1 cellular context compared by ENCODE assay signal in the genomic region with DNA sequence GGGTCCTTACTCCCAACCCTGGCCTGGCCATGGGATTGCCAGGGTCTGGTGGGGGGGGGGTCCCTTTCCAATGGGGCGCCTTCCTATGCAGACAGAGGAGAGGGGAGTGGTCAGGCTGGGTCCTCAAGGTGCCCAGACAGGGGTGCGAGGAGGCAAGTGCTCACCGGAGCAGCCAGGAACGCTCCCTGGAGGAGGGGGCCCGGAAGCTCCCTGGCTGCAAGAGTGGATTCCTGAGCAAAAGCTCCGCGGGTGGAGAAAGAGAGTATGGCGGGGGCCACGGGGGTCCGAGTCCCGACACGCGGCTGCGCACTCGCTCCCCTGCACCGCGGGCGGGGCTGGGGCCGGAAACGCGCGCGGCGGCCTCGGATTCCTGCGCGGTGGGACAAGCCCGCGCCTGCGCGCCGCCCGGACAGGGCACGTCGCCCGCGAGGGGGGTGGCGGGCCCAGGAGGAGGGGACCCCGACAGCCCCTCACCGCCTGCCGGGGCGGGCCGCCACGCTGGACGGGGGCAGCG.
TF ChIP-seq lines count a peak whose summit lies in the region.

No MANE protein-coding gene starts in this region.

TF ChIP-seq in HepG2, 621 proteins besides CTCF, POLR2A, EP300 and RAD21:
- TF ChIP-seq ZNF33B (CRISPR knock-in tag; IDR thresholded peaks at IDR 0.05) (no peak), PCBP1 (IDR thresholded peaks at IDR 0.05; ENCODE audit: borderline replicate concordance, low read depth, low read length) (no peak), ELF3 (CRISPR knock-in tag; IDR thresholded peaks at IDR 0.05) (no peak), RCOR2 (CRISPR knock-in tag; IDR thresholded peaks at IDR 0.05) (no peak), RAD51 (IDR thresholded peaks at IDR 0.05; ENCODE audit: borderline replicate concordance) (no peak), PITX1 (CRISPR knock-in tag; IDR thresholded peaks at IDR 0.05) (no peak), CC2D1A (CRISPR knock-in tag; IDR thresholded peaks at IDR 0.05) (no peak), ETV5 (CRISPR knock-in tag; IDR thresholded peaks at IDR 0.05; ENCODE audit: borderline replicate concordance) (no peak), ZNF34 (CRISPR knock-in tag; IDR thresholded peaks at IDR 0.05; ENCODE audit: borderline replicate concordance) (no peak), ZNF678 (CRISPR knock-in tag; IDR thresholded peaks at IDR 0.05) (no peak), ATF7 (IDR thresholded peaks at IDR 0.05) (no peak), ATF7 (CRISPR knock-in tag; IDR thresholded peaks at IDR 0.05) (no peak), CREB1 (IDR thresholded peaks at IDR 0.05) (no peak), CREB1 (CRISPR knock-in tag; IDR thresholded peaks at IDR 0.05) (no peak), ZNF20 (CRISPR knock-in tag; IDR thresholded peaks at IDR 0.05) (no peak), ZSCAN29 (CRISPR knock-in tag; conservative IDR thresholded peaks at IDR 0.05) (no peak), ZNF781 (CRISPR knock-in tag; IDR thresholded peaks at IDR 0.05; ENCODE audit: borderline replicate concordance, not compliant biosample characterization) (no peak)
- TF ChIP-seq, protein P1, sequence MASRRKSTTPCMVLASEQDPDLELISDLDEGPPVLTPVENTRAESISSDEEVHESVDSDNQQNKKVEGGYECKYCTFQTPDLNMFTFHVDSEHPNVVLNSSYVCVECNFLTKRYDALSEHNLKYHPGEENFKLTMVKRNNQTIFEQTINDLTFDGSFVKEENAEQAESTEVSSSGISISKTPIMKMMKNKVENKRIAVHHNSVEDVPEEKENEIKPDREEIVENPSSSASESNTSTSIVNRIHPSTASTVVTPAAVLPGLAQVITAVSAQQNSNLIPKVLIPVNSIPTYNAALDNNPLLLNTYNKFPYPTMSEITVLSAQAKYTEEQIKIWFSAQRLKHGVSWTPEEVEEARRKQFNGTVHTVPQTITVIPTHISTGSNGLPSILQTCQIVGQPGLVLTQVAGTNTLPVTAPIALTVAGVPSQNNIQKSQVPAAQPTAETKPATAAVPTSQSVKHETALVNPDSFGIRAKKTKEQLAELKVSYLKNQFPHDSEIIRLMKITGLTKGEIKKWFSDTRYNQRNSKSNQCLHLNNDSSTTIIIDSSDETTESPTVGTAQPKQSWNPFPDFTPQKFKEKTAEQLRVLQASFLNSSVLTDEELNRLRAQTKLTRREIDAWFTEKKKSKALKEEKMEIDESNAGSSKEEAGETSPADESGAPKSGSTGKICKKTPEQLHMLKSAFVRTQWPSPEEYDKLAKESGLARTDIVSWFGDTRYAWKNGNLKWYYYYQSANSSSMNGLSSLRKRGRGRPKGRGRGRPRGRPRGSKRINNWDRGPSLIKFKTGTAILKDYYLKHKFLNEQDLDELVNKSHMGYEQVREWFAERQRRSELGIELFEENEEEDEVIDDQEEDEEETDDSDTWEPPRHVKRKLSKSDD (CRISPR knock-in tag; IDR thresholded peaks at IDR 0.05; ENCODE audit: low read depth) = no peak
- TF ChIP-seq, protein P2, sequence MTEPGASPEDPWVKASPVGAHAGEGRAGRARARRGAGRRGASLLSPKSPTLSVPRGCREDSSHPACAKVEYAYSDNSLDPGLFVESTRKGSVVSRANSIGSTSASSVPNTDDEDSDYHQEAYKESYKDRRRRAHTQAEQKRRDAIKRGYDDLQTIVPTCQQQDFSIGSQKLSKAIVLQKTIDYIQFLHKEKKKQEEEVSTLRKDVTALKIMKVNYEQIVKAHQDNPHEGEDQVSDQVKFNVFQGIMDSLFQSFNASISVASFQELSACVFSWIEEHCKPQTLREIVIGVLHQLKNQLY (CRISPR knock-in tag; IDR thresholded peaks at IDR 0.05) = no peak
- TF ChIP-seq, protein P3, sequence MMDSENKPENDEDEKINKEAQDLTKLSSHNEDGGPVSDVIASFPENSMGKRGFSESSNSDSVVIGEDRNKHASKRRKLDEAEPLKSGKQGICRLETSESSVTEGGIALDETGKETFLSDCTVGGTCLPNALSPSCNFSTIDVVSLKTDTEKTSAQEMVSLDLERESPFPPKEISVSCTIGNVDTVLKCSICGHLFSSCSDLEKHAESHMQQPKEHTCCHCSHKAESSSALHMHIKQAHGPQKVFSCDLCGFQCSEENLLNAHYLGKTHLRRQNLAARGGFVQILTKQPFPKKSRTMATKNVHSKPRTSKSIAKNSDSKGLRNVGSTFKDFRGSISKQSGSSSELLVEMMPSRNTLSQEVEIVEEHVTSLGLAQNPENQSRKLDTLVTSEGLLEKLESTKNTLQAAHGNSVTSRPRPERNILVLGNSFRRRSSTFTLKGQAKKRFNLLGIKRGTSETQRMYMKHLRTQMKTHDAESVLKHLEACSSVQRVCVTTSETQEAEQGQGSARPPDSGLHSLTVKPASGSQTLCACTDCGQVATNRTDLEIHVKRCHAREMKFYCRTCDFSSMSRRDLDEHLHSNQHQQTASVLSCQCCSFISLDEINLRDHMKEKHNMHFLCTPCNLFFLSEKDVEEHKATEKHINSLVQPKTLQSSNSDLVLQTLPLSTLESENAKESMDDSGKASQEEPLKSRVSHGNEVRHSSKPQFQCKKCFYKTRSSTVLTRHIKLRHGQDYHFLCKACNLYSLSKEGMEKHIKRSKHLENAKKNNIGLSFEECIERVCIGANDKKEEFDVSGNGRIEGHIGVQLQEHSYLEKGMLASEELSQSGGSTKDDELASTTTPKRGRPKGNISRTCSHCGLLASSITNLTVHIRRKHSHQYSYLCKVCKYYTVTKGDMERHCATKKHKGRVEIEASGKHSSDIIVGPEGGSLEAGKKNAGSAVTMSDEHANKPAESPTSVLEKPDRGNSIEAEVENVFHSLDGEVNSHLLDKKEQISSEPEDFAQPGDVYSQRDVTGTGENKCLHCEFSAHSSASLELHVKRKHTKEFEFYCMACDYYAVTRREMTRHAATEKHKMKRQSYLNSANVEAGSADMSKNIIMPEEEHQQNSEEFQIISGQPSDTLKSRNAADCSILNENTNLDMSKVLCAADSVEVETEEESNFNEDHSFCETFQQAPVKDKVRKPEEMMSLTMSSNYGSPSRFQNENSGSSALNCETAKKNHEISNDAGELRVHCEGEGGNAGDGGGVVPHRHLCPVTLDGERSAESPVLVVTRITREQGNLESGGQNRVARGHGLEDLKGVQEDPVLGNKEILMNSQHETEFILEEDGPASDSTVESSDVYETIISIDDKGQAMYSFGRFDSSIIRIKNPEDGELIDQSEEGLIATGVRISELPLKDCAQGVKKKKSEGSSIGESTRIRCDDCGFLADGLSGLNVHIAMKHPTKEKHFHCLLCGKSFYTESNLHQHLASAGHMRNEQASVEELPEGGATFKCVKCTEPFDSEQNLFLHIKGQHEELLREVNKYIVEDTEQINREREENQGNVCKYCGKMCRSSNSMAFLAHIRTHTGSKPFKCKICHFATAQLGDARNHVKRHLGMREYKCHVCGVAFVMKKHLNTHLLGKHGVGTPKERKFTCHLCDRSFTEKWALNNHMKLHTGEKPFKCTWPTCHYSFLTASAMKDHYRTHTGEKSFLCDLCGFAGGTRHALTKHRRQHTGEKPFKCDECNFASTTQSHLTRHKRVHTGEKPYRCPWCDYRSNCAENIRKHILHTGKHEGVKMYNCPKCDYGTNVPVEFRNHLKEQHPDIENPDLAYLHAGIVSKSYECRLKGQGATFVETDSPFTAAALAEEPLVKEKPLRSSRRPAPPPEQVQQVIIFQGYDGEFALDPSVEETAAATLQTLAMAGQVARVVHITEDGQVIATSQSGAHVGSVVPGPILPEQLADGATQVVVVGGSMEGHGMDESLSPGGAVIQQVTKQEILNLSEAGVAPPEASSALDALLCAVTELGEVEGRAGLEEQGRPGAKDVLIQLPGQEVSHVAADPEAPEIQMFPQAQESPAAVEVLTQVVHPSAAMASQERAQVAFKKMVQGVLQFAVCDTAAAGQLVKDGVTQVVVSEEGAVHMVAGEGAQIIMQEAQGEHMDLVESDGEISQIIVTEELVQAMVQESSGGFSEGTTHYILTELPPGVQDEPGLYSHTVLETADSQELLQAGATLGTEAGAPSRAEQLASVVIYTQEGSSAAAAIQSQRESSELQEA (CRISPR knock-in tag; IDR thresholded peaks at IDR 0.05; ENCODE audit: not compliant biosample characterization) = no peak
- TF ChIP-seq, protein P4, sequence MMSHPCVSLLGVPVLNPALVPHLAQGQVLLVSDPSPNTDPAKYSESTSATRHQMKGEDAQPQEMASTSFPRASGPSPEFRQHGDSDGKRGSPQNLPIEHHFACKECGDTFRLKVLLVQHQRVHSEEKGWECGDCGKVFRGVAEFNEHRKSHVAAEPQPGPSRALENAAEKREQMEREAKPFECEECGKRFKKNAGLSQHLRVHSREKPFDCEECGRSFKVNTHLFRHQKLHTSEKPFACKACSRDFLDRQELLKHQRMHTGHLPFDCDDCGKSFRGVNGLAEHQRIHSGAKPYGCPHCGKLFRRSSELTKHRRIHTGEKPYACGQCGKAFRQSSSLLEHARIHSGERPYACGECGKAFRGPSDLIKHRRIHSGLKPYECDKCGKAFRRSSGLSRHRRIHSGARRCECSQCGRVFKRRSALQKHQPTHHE (CRISPR knock-in tag; IDR thresholded peaks at IDR 0.05; ENCODE audit: borderline replicate concordance) = no peak
- TF ChIP-seq, protein P5, sequence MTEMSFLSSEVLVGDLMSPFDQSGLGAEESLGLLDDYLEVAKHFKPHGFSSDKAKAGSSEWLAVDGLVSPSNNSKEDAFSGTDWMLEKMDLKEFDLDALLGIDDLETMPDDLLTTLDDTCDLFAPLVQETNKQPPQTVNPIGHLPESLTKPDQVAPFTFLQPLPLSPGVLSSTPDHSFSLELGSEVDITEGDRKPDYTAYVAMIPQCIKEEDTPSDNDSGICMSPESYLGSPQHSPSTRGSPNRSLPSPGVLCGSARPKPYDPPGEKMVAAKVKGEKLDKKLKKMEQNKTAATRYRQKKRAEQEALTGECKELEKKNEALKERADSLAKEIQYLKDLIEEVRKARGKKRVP (CRISPR knock-in tag; IDR thresholded peaks at IDR 0.05) = no peak
